Comparison of ENCODE assay signal across 8 cellular contexts in the genomic region with DNA sequence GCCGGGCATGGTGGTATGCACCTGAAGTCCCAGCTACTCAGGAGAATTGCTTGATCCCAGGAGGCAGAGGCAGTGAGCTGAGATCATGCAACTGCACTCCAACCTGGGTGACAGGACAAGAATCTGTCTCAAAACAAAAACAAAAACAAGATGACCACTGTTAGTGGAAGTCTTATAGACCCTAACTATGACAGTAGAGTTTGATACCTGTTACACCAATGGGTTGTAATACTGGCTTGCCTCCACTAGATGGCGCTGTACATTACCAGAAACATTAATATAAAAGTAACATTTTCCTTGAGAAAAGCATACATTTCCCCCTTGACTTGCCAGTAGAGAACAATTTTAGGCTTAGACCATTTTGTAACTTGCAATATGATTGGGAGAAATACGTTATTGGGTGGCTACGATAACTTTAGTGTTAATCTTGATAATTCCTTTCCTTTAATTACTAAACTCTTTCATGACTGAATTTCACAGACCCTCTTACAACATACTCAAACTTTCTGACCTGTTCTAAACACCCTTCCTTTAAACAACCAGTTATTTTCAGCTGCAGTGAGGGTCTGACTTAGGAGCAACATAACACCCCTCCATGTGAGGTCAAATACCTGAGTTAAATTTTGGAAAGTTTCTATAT. TPM values are rescaled to one million over a fixed set of nuclear protein-coding genes. Genes with fewer than 3 reads are reported as not detected.
A peak's percentile ranks its signal among the peaks of the same experiment; 100 is the strongest.
DNase-seq lines count a peak whose midpoint lies in the region; ATAC-seq and TF ChIP-seq lines count a peak whose summit lies in the region.

No MANE protein-coding gene starts in this region.

- ATAC-seq in GM21786 (IDR thresholded peaks at IDR 0.05; ENCODE audit: unreplicated experiment), result no peak
- ATAC-seq in GM21528 (IDR thresholded peaks at IDR 0.05; ENCODE audit: low FRiP score, unreplicated experiment), result no peak

- peak; percentile 34 for DNase-seq in COLO829 (ENCODE audit: low spot score)
- DNase-seq in RKO (ENCODE audit: low spot score), result peak; percentile 38
- peak; percentile 36 to 86 (median 64) for DNase-seq in adrenal gland
- peak; percentile 23 for DNase-seq in kidney glomerular epithelial cell (lab: John Stamatoyannopoulos, UW)
- DNase-seq in stimulated activated CD4-positive, alpha-beta T cell treated with anti-CD3 and anti-CD28 coated beads, TNF-alpha, amount 100 ng/mL, for 4 hours (ENCODE audit: low read depth in 3 of 3), result peak in 2 of 3 experiments; percentile 13 to 33

- H3K9me3 ChIP-seq in HEK293 (ENCODE audit: control insufficient read depth, insufficient read depth, low read depth, low read length) (no peaks in the 10 kb centered on the region), adrenal gland (replicated peaks in 1 of 3) (no peaks in the 10 kb centered on the region)

- CTCF ChIA-PET in HEK293 (lab: Yijun Ruan, JAX), result interaction anchor here (0.5 to 2.8 kb wide), 22 partner anchors 10 to 976 kb away, joined by 3 to 14 read pairs (median 3); no protein-coding TSS in a partner anchor

- TF ChIP-seq CTCF in HEK293 (tag by site-specific recombination; IDR thresholded peaks at IDR 0.05) (peak; percentile 64), adrenal gland (IDR thresholded peaks at IDR 0.05) (peak; percentile 78 to 92 (median 88))

- no peaks in the 10 kb centered on the region for H3K27me3 ChIP-seq in adrenal gland

- H3K36me3 ChIP-seq in HEK293 (ENCODE audit: control insufficient read depth in 2 of 2, insufficient read depth in 1 of 2, low read length in 2 of 2) (no peaks in the 10 kb centered on the region), adrenal gland (replicated peaks in 1 of 2) (no peaks in the 10 kb centered on the region)

- no peak overlapping the region for H3K4me3 ChIP-seq in HEK293 (ENCODE audit: low read depth, low read length)
- no peak overlapping the region for H3K4me3 ChIP-seq in adrenal gland

- H3K27ac ChIP-seq in HEK293 (ENCODE audit: extremely low read depth, low read depth, low read length) (no peak overlapping the region), adrenal gland (no peak overlapping the region)

- H3K4me1 ChIP-seq in HEK293 (ENCODE audit: control insufficient read depth, insufficient read depth, low read length) (no peaks in the 10 kb centered on the region), adrenal gland (replicated peaks in 1 of 2) (no peaks in the 10 kb centered on the region)

- intact Hi-C loops in adrenal gland (cut with DNase I), result loop anchor here in 1 of 2 donors (10.0 kb wide), 1 partner anchor 234 kb away; no protein-coding TSS in a partner anchor

- POLR2A ChIA-PET in HEK293 (lab: Yijun Ruan, JAX), result no interaction called here

- no peak for TF ChIP-seq POLR2A in adrenal gland (IDR thresholded peaks at IDR 0.05)

- whole genome bisulfite sequencing in adrenal gland, 4 donors, result 56 to 59% (median 57%) methylated on average over 4 of the region's 4 CpGs

TF ChIP-seq in HEK293, 187 proteins besides CTCF, POLR2A, EP300 and RAD21:
- no peak for TF ChIP-seq ZNF571 (tag by site-specific recombination; IDR thresholded peaks at IDR 0.05)
- TF ChIP-seq KLF16 (tag by site-specific recombination; IDR thresholded peaks at IDR 0.05), result no peak
- peak; percentile 57 for TF ChIP-seq ZNF654 (tag by site-specific recombination; IDR thresholded peaks at IDR 0.05; ENCODE audit: low read depth)
- TF ChIP-seq ZNF266 (tag by site-specific recombination; IDR thresholded peaks at IDR 0.05; ENCODE audit: low read depth), result no peak
- TF ChIP-seq ZNF175 (tag by site-specific recombination; IDR thresholded peaks at IDR 0.05), result no peak
- TF ChIP-seq SCRT2 (tag by site-specific recombination; IDR thresholded peaks at IDR 0.05), result peak; percentile 91
- TF ChIP-seq ZBTB10 (tag by site-specific recombination; IDR thresholded peaks at IDR 0.05), result no peak
- 0 out of 2 replicates have a peak, but pooled peaks have one; percentile 24 for TF ChIP-seq ZNF2 (tag by site-specific recombination; IDR thresholded peaks at IDR 0.05)
- no peak for TF ChIP-seq FEZF1 (tag by site-specific recombination; IDR thresholded peaks at IDR 0.05)
- no peak for TF ChIP-seq ZNF585B (tag by site-specific recombination; IDR thresholded peaks at IDR 0.05)
- TF ChIP-seq SCRT1 (tag by site-specific recombination; IDR thresholded peaks at IDR 0.05; ENCODE audit: borderline replicate concordance), result peak; percentile 75
- TF ChIP-seq ZNF629 (tag by site-specific recombination; IDR thresholded peaks at IDR 0.05), result no peak
- TF ChIP-seq ZNF157 (tag by site-specific recombination; IDR thresholded peaks at IDR 0.05), result no peak
- no peak for TF ChIP-seq ZNF521 (tag by site-specific recombination; IDR thresholded peaks at IDR 0.05)
- TF ChIP-seq ZNF530 (tag by site-specific recombination; IDR thresholded peaks at IDR 0.05; ENCODE audit: low read depth), result no peak
- no peak for TF ChIP-seq KLF7 (tag by site-specific recombination; IDR thresholded peaks at IDR 0.05; ENCODE audit: borderline replicate concordance)

RNA-seq across cellular contexts. Expression of gene SLC25A52, which starts 19.5 kb away (rescaled TPM):
- under 1 TPM in 1 of 8 donors, not detected in 7; 0.47 TPM for total RNA-seq in adrenal gland
- not detected for polyA plus RNA-seq in adrenal gland

RNA-seq across cellular contexts. Expression of gene B4GALT6, which starts 56.8 kb away (rescaled TPM):
- 10 to 100 TPM; 12.9 to 71.3 (median 26.0) TPM for total RNA-seq in adrenal gland
- 10 to 100 TPM in 2 of 3 donors, 1 to 10 TPM in 1; 8.6 to 42.7 (median 12.5) TPM for polyA plus RNA-seq in adrenal gland
